ENCODE assay signal across 20 cellular contexts in the genomic region with DNA sequence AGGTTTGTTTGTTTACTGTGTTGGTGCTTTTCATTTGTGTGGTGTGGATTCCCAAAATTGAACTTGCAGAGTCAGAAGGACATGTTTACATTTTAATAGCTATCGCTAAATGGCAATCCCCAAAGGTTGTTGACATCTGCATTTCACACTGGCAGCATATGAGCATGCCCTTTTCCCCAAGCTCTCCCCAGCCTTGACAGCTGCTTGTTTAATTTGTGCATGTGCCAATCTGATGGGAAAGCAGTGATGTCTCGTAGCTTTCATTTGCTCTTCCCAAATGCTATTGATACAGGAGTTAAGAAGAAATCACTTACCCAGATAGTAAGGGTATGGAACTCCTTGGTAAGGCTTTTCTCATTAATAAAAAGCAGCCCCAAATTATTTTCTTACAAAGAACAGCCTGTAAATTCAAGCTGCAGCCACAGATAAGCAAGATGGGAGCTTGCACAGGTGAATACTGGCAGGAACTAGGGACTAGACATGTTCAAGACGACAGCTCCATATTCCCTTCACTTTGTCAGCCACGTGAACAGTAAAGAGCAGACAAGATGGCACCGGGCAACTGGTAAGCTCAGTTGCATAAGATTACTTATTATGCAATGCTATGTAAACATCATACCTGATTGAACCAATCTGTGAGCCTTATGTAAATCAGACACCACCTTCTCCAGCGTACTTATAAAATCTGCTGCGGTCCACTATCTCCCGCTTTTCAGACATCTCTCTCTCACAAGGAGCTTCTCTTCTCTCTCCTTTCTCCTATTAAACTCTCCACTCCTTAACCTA.
"Had no signal": no experiment of that assay in that cellular context is flagged by ENCODE, and none has a peak within 500 bp of the region (broad histone marks: within the 10 kb centered on the region; RNA-seq: fewer than 3 reads in every experiment).

No MANE protein-coding gene starts in this region.

- H3K36me3 ChIP-seq: ascending aorta, breast epithelium, tibial artery, uterus had no signal

- H3K27me3 ChIP-seq: ascending aorta, foreskin keratinocyte, uterus had no signal

- DNase-seq: activated CD4-positive, alpha-beta memory T cell treated with anti-CD3 and anti-CD28 coated beads for 36 hours; activated CD4-positive, alpha-beta T cell treated with anti-CD3 and anti-CD28 coated beads for 36 hours; activated CD8-positive, alpha-beta memory T cell treated with anti-CD3 and anti-CD28 coated beads, Interleukin-2, amount 10 ng/mL, durations not matched to agents 7 days and 5 days; activated naive CD4-positive, alpha-beta T cell treated with anti-CD3 and anti-CD28 coated beads, Interleukin-2, amount 10 ng/mL, durations not matched to agents 7 days and 5 days; activated T-cell treated with anti-CD3 and anti-CD28 coated beads, Interleukin-2, amount 50 U/mL, for 1 hour; dermis blood vessel endothelial cell; effector memory CD8-positive, alpha-beta T cell; foreskin keratinocyte; glutamatergic neuron; hypothalamus; kidney glomerular epithelial cell; nucleus accumbens; stimulated activated CD4-positive, alpha-beta T cell treated with anti-CD3 and anti-CD28 coated beads, Interleukin-15, amount 100 ng/mL, for 24 hours; stimulated activated CD4-positive, alpha-beta T cell treated with anti-CD3 and anti-CD28 coated beads, Interleukin-4, amount 100 ng/mL, for 1 hour; stimulated activated naive B cell treated with anti-CD40 and anti-IgM and Interleukin-4, amounts not matched to agents 10 μg/mL and 1 μg/mL and 100 μg/mL, for 72 hours; tibial artery; uterus had no signal

- H3K9me3 ChIP-seq: ascending aorta had no signal

- H3K27ac ChIP-seq: ascending aorta, breast epithelium, foreskin keratinocyte, skin epidermis, tibial artery, uterus had no signal

- H3K4me3 ChIP-seq: ascending aorta, breast epithelium, skin epidermis, tibial artery, uterus had no signal

- H3K4me1 ChIP-seq: ascending aorta, breast epithelium, foreskin keratinocyte, tibial artery, uterus had no signal
